Comparison of ENCODE assay signal across 22 cellular contexts in genomic region chr14:68132722-68133121, GRCh38.
DNase-seq lines count a peak whose midpoint lies in the region; ATAC-seq and TF ChIP-seq lines count a peak whose summit lies in the region.
"Had no signal": no experiment of that assay in that cellular context is flagged by ENCODE, and none has a peak within 500 bp of the region (broad histone marks: within the 10 kb centered on the region; RNA-seq: fewer than 3 reads in every experiment).

No MANE protein-coding gene starts in this region.

- CTCF ChIA-PET in Panc1 (lab: Charles Lee), result interaction anchor here (0.6 kb wide), 1 partner anchor 63 kb away, joined by 7 read pairs; no protein-coding TSS in a partner anchor

- peaks cover 16% of the 10 kb centered on the region for H3K4me1 Mint-ChIP-seq in progenitor cell of endocrine pancreas (ENCODE audit: low read depth)

- H3K9me3 Mint-ChIP-seq in progenitor cell of endocrine pancreas (ENCODE audit: low read depth), result peaks cover 3% of the 10 kb centered on the region

- no peaks in the 10 kb centered on the region for H3K27me3 ChIP-seq in Panc1 (ENCODE audit: control insufficient read depth, insufficient read depth, low read length)
- H3K27me3 ChIP-seq in tibial artery, result no peaks in the 10 kb centered on the region

- ATAC-seq in Panc1 (no peak), omental fat pad (ENCODE audit: low FRiP score) (no peak)
- ATAC-seq: PC-3 had no signal

- H3K4me1 ChIP-seq in Panc1 (ENCODE audit: control insufficient read depth, insufficient read depth, low read length) (peaks cover 3% of the 10 kb centered on the region), mesodermal cell (ENCODE audit: control insufficient read depth, insufficient read depth, low read length, poor library complexity, severe bottlenecking) (peaks cover 6% of the 10 kb centered on the region), tibial artery (peaks cover 0 to 33% (median 12%) of the 10 kb centered on the region in 4 donors)

- BruUV-seq in Panc1 (replicated peaks; lab: Mats Ljungman, UMichigan), result no TSS peak

- H3K27ac ChIP-seq in Panc1 (ENCODE audit: low read length) (peak overlapping the region; percentile 39; the same call in 1 of the 2 replicates), mesodermal cell (ENCODE audit: low read depth, low read length, severe bottlenecking) (peak overlapping the region; percentile 13), tibial artery (peak overlapping the region; percentile 36 to 39)
- H3K27ac ChIP-seq: C4-2B, SK-N-MC had no signal

- WGBS in mesodermal cell (ENCODE audit: insufficient coverage in 2 of 2), 2 experiments, result 100% methylated on average over 1 of the region's 1 CpG; no CpG with 5 or more reads in 1 of the 2 experiments

- no peaks in the 10 kb centered on the region for H3K27me3 Mint-ChIP-seq in progenitor cell of endocrine pancreas

- in situ Hi-C loops in Panc1 (cut with HindIII; ENCODE audit: low pct_unique_long_range_greater_than_20kb, low sequenced_read_pairs), result no loop called here

- POLR2A ChIA-PET in Panc1 (lab: Charles Lee), result no interaction called here

- H3K4me3 Mint-ChIP-seq in progenitor cell of endocrine pancreas (ENCODE audit: low read depth), result no peak overlapping the region

- DNase-seq in Panc1 (ENCODE audit: low read depth, low spot score) (no peak), progenitor cell of endocrine pancreas (ENCODE audit: low spot score, unreplicated experiment) (no peak), tibial artery (no peak), GM19240 (ENCODE audit: insufficient read length, low spot score) (no peak), omental fat pad (ENCODE audit: low spot score) (no peak), NOMO-1 treated with DMSO at 0.1 percent for 48 hours (lab: John Stamatoyannopoulos, UW; ENCODE audit: unreplicated experiment) (no peak), NCI-H1436 (lab: John Stamatoyannopoulos, UW) (no peak)
- DNase-seq: DMS53, GDM1, KG1, NCI-H1092, NCI-H1436 treated with DMSO at 0.1 percent for 48 hours, NCI-H2029, NCI-H345, NCI-H526, PC-3, RPMI8226, SHP77 had no signal

- H3K9me3 ChIP-seq in Panc1 (ENCODE audit: control insufficient read depth, insufficient read depth, low read depth, low read length) (no peaks in the 10 kb centered on the region), mesodermal cell (ENCODE audit: control insufficient read depth, low read length) (peaks cover 5% of the 10 kb centered on the region), tibial artery (no peaks in the 10 kb centered on the region)
- H3K9me3 ChIP-seq: HAP-1 had no signal

- H3K27ac Mint-ChIP-seq in progenitor cell of endocrine pancreas, result peak overlapping the region; percentile 6

- no peaks in the 10 kb centered on the region for H3K36me3 Mint-ChIP-seq in progenitor cell of endocrine pancreas (ENCODE audit: insufficient read depth)

- intact Hi-C loops in Panc1 (cut with micrococcal nuclease; ENCODE audit: unreplicated experiment) (no loop called here), tibial artery (cut with DNase I; ENCODE audit: low total_unique reads) (no loop called here)

- H3K36me3 ChIP-seq in Panc1 (ENCODE audit: control insufficient read depth, insufficient read depth, low read length) (no peaks in the 10 kb centered on the region), mesodermal cell (ENCODE audit: control insufficient read depth, insufficient read depth, low read length) (no peaks in the 10 kb centered on the region), tibial artery (no peaks in the 10 kb centered on the region)
- H3K36me3 ChIP-seq: HAP-1 had no signal

- H3K4me3 ChIP-seq in Panc1 (ENCODE audit: low read depth in 2 of 2, low read length in 2 of 2), result no peak overlapping the region
- no peak overlapping the region for H3K4me3 ChIP-seq in mesodermal cell (ENCODE audit: extremely low read depth, insufficient read depth, low read length, poor library complexity, severe bottlenecking)
- no peak overlapping the region for H3K4me3 ChIP-seq in tibial artery
- H3K4me3 ChIP-seq: HAP-1, SK-N-MC had no signal

- TF ChIP-seq CTCF in Panc1 (IDR thresholded peaks at IDR 0.05) (no peak), progenitor cell of endocrine pancreas (IDR thresholded peaks at IDR 0.05; ENCODE audit: unreplicated experiment) (no peak), tibial artery (IDR thresholded peaks at IDR 0.05) (no peak), omental fat pad (IDR thresholded peaks at IDR 0.05) (no peak)
